In genomic region chr13:113546571-113547247, GRCh38 we compare ENCODE assay signal across 9 cellular contexts. TPM values are rescaled to one million over a fixed set of nuclear protein-coding genes. Genes with fewer than 3 reads are reported as not detected.
A peak's percentile ranks its signal among the peaks of the same experiment; 100 is the strongest.
DNase-seq lines count a peak whose midpoint lies in the region; ATAC-seq and TF ChIP-seq lines count a peak whose summit lies in the region.
"Had no signal": no experiment of that assay in that cellular context is flagged by ENCODE, and none has a peak within 500 bp of the region (broad histone marks: within the 10 kb centered on the region; RNA-seq: fewer than 3 reads in every experiment).

No MANE protein-coding gene starts in this region.

- no peak overlapping the region for H3K4me3 ChIP-seq in BLaER1 treated with 17β-estradiol and CSF1 and Interleukin-3, amounts not matched to agents 10 nM and 100 nM
- no peak overlapping the region for H3K4me3 ChIP-seq in cardiac fibroblast (replicated peaks in 1 of 2; ENCODE audit: low read depth in 2 of 2, low read length in 2 of 2)
- no peak overlapping the region for H3K4me3 ChIP-seq in psoas muscle

- H3K36me3 ChIP-seq in BLaER1 treated with 17β-estradiol and CSF1 and Interleukin-3, amounts not matched to agents 10 nM and 100 nM: peaks cover 30 to 84% (median 59%) of the 10 kb centered on the region in 11 experiments
- H3K36me3 ChIP-seq in psoas muscle (ENCODE audit: insufficient read depth in 1 of 2, low read depth in 1 of 2): peaks cover 0 to 31% of the 10 kb centered on the region in 2 donors

- ATAC-seq in psoas muscle: peak in 3 of 4 donors; percentile 50 to 71 (median 50)
- ATAC-seq in HG03025 (IDR thresholded peaks at IDR 0.05; ENCODE audit: low FRiP score, unreplicated experiment): no peak
- no peak for ATAC-seq in GM18511 (IDR thresholded peaks at IDR 0.05; ENCODE audit: unreplicated experiment)

- H3K9ac ChIP-seq in BLaER1 treated with 17β-estradiol and CSF1 and Interleukin-3, amounts not matched to agents 10 nM and 100 nM: peak overlapping the region in 9 of 11 experiments; percentile 11 to 54 (median 35); a peak in 12 of 22 replicates

- DNase-seq in cardiac fibroblast (ENCODE audit: low read depth in 2 of 2) (peak; percentile 26 to 41), iris pigment epithelial cell (ENCODE audit: low read depth) (peak; percentile 36), psoas muscle (peak; percentile 59 to 69), DMS53 (lab: John Stamatoyannopoulos, UW) (no peak)
- no peak for DNase-seq in stimulated activated CD4-positive, alpha-beta T cell treated with anti-CD3 and anti-CD28 coated beads, Interleukin-4, amount 100 ng/mL, for 24 hours
- DNase-seq: NCI-H526 treated with DMSO at 0.1 percent for 48 hours had no signal

- peak overlapping the region in 7 of 11 experiments; percentile 26 to 56 (median 50); a peak in 11 of 22 replicates for H3K4me2 ChIP-seq in BLaER1 treated with 17β-estradiol and CSF1 and Interleukin-3, amounts not matched to agents 10 nM and 100 nM

- intact Hi-C loops in psoas muscle (cut with DNase I): no loop called here

- TF ChIP-seq CTCF in cardiac fibroblast (IDR thresholded peaks at IDR 0.05; ENCODE audit: low read depth, low read length): no peak
- no peak for TF ChIP-seq CTCF in psoas muscle (IDR thresholded peaks at IDR 0.05)

- peak overlapping the region in 8 of 11 experiments; percentile 20 to 68 (median 50); a peak in 16 of 22 replicates for H3K27ac ChIP-seq in BLaER1 treated with 17β-estradiol and CSF1 and Interleukin-3, amounts not matched to agents 10 nM and 100 nM
- H3K27ac ChIP-seq in psoas muscle: no peak overlapping the region

- H4K20me1 ChIP-seq in BLaER1 treated with 17β-estradiol and CSF1 and Interleukin-3, amounts not matched to agents 10 nM and 100 nM: peaks cover 0 to 44% (median 4%) of the 10 kb centered on the region in 11 experiments; a peak in 9 of 22 replicates

- peaks cover 0 to 47% (median 36%) of the 10 kb centered on the region in 10 experiments; a peak in 17 of 20 replicates for H3K4me1 ChIP-seq in BLaER1 treated with 17β-estradiol and CSF1 and Interleukin-3, amounts not matched to agents 10 nM and 100 nM
- H3K4me1 ChIP-seq in psoas muscle: peaks cover 3% of the 10 kb centered on the region

- no peaks in the 10 kb centered on the region for H3K27me3 ChIP-seq in BLaER1 treated with 17β-estradiol and CSF1 and Interleukin-3, amounts not matched to agents 10 nM and 100 nM
- H3K27me3 ChIP-seq in psoas muscle (ENCODE audit: insufficient read depth in 3 of 3, low read length in 2 of 3): no peaks in the 10 kb centered on the region

- H3K9me3 ChIP-seq in BLaER1 treated with 17β-estradiol and CSF1 and Interleukin-3, amounts not matched to agents 10 nM and 100 nM (replicated peaks in 1 of 11): peaks cover 7 to 15% (median 8%) of the 10 kb centered on the region in 11 experiments
- H3K9me3 ChIP-seq in psoas muscle: no peaks in the 10 kb centered on the region

- 65 to 73% (median 72%) methylated on average over 17 to 19 of the region's 19 CpGs for WGBS in psoas muscle, 3 donors

RNA-seq across cellular contexts. Expression of gene TFDP1, which starts 37.8 kb away (rescaled TPM):
- total RNA-seq in psoas muscle: 10 to 100 TPM; 27.3 to 37.2 (median 31.6) TPM
- 10 to 100 TPM; 18.8 to 40.2 (median 31.4) TPM for polyA plus RNA-seq in psoas muscle

RNA-seq across cellular contexts. Expression of gene DCUN1D2, which starts 56.2 kb away (rescaled TPM):
- total RNA-seq in psoas muscle: 10 to 100 TPM; 65.7 to 87.0 (median 77.6) TPM
- polyA plus RNA-seq in psoas muscle: 100 to 1,000 TPM in 1 of 3 donors, 10 to 100 TPM in 2; 32.4 to 151 (median 57.2) TPM

Comparison
In these comparisons a context has a peak if more than half of its experiments do, and no peak if none do; other contexts are left out.
1. DNase-seq: peak in cardiac fibroblast (2 of 2), iris pigment epithelial cell (single experiment) and psoas muscle (2 of 2); none in stimulated activated CD4-positive, alpha-beta T cell treated with anti-CD3 and anti-CD28 coated beads, Interleukin-4, amount 100 ng/mL, for 24 hours (single experiment) and DMS53 (single experiment).
2. ATAC-seq: peak in psoas muscle (3 of 4); none in HG03025 (single experiment) and GM18511 (single experiment).